32 cellular contexts compared by ENCODE assay signal in genomic region chr12:125356111-125356510, GRCh38.
"Had no signal": no experiment of that assay in that cellular context is flagged by ENCODE, and none has a peak within 500 bp of the region (broad histone marks: within the 10 kb centered on the region; RNA-seq: fewer than 3 reads in every experiment).

No MANE protein-coding gene starts in this region.

- H3K36me3 ChIP-seq: adrenal gland, ascending aorta, cardiac muscle cell had no signal

- FAIRE-seq: bronchial epithelial cell, TTC549 had no signal

- H3K4me3 ChIP-seq: adrenal gland, ascending aorta, cardiac muscle cell had no signal

- H3K27ac ChIP-seq: adrenal gland, ascending aorta, VCaP had no signal

- DNase-seq: activated B cell treated with CpG ODN at 0.5 μM for 24 hours; activated CD4-positive, alpha-beta memory T cell treated with anti-CD3 and anti-CD28 coated beads for 36 hours; activated CD4-positive, alpha-beta T cell treated with anti-CD3 and anti-CD28 coated beads for 4 hours; activated CD4-positive, alpha-beta T cell treated with anti-CD3 and anti-CD28 coated beads, Interleukin-2, amount 10 ng/mL, durations not matched to agents 24 days and 14 days; activated CD4-positive, alpha-beta T cell treated with anti-CD3 and anti-CD28 coated beads, Interleukin-2, amount 50 U/mL, for 1 hour; activated CD4-positive, alpha-beta T cell treated with anti-CD3 and anti-CD28 coated beads, Interleukin-2, amount 50 U/mL, for 4 hours; activated CD4-positive, CD25-positive, alpha-beta regulatory T cell treated with anti-CD3 and anti-CD28 coated beads, Interleukin-2, amount 50 U/mL, for 72 hours; activated CD8-positive, alpha-beta memory T cell treated with anti-CD3 and anti-CD28 coated beads, Interleukin-2, amount 50 U/mL, for 4 hours; activated CD8-positive, alpha-beta T cell treated with anti-CD3 and anti-CD28 coated beads for 36 hours; activated effector memory CD4-positive, alpha-beta T cell treated with anti-CD3 and anti-CD28 coated beads, Interleukin-2, amount 50 U/mL, for 16 hours; activated gamma-delta T cell treated with Interleukin-2 at 50 U/mL for 16 hours; activated naive CD4-positive, alpha-beta T cell; activated naive CD4-positive, alpha-beta T cell treated with anti-CD3 and anti-CD28 coated beads for 36 hours; activated naive CD4-positive, alpha-beta T cell treated with anti-CD3 and anti-CD28 coated beads, Interleukin-2, amount 50 U/mL, for 16 hours; activated naive CD8-positive, alpha-beta T cell treated with anti-CD3 and anti-CD28 coated beads for 36 hours; activated T-cell treated with anti-CD3 and anti-CD28 coated beads for 4 hours; activated T-cell treated with anti-CD3 and anti-CD28 coated beads, Interleukin-2, amount 50 U/mL, for 1 hour; activated T-cell treated with anti-CD3 and anti-CD28 coated beads, Interleukin-2, amount 50 U/mL, for 4 hours; activated T-cell treated with anti-CD3 and anti-CD28 coated beads, Interleukin-2, amount 50 U/mL, for 72 hours; adrenal gland; amniotic stem cell; caudate nucleus; cerebellar nuclear complex; T-helper 2 cell; T-helper 9 cell had no signal

- H3K27me3 ChIP-seq: ascending aorta, cardiac muscle cell had no signal

- H3K9me3 ChIP-seq: adrenal gland, ascending aorta had no signal

- H3K4me1 ChIP-seq: adrenal gland, ascending aorta had no signal

- ATAC-seq: activated CD8-positive, alpha-beta T cell treated with anti-CD3 and anti-CD28 coated beads for 36 hours; activated naive CD4-positive, alpha-beta T cell treated with anti-CD3 and anti-CD28 coated beads, Interleukin-2, amount 50 U/mL, for 72 hours; activated T-cell treated with anti-CD3 and anti-CD28 coated beads, Interleukin-2, amount 50 U/mL, for 4 hours; activated T-cell treated with anti-CD3 and anti-CD28 coated beads, Interleukin-2, amount 50 U/mL, for 72 hours; activated T-helper 17 cell treated with anti-CD3 and anti-CD28 coated beads, Interleukin-2, amount 50 U/mL, for 72 hours had no signal
